14 cellular contexts compared by ENCODE assay signal in the genomic region with DNA sequence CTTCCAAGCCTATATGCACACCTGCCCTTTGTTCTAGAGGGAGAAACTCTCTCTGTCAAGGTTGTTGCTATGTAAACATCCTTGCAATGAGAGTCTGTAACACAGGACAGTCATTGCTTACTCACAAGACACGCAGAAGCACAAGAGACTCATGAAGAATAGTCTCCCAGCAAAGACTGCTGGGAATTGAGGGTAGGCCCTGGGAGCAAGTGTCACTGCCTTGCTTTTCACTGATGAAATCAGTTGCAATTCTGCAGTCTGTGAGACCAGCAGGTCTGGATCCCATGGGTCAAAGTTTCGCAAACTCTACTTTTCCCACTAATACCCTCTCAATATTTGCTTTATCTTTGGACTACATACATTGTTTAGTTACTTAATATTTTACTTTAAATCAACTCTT.
DNase-seq lines count a peak whose midpoint lies in the region; ATAC-seq and TF ChIP-seq lines count a peak whose summit lies in the region.
"Had no signal": no experiment of that assay in that cellular context is flagged by ENCODE, and none has a peak within 500 bp of the region (broad histone marks: within the 10 kb centered on the region; RNA-seq: fewer than 3 reads in every experiment).

No MANE protein-coding gene starts in this region.

- no peak for TF ChIP-seq CTCF in RWPE2 (IDR thresholded peaks at IDR 0.05; ENCODE audit: poor library complexity, severe bottlenecking)
- no peak for TF ChIP-seq CTCF in fibroblast of mammary gland (conservative IDR thresholded peaks at IDR 0.05; ENCODE audit: control insufficient read depth, insufficient read depth, low read depth, low read length)
- no peak for TF ChIP-seq CTCF in smooth muscle cell (IDR thresholded peaks at IDR 0.05; ENCODE audit: borderline replicate concordance, insufficient read depth, poor library complexity, severe bottlenecking)

- no peaks in the 10 kb centered on the region for H3K4me1 Mint-ChIP-seq in stimulated activated naive CD8-positive, alpha-beta T cell treated with anti-CD3 and anti-CD28 coated beads, Interleukin-15, amount 100 ng/mL, for 72 hours

- H3K27ac ChIP-seq in GM23248 (peak overlapping the region; percentile 97), RWPE2 (ENCODE audit: poor library complexity, severe bottlenecking) (no peak overlapping the region), smooth muscle cell (ENCODE audit: low read depth) (peak overlapping the region; percentile 89)
- H3K27ac ChIP-seq: lower lobe of right lung had no signal

- H3K9me2 ChIP-seq in GM23248 (ENCODE audit: insufficient read depth): no peaks in the 10 kb centered on the region

- H4K20me1 ChIP-seq in GM23248 (ENCODE audit: insufficient read depth): no peaks in the 10 kb centered on the region
- no peaks in the 10 kb centered on the region for H4K20me1 ChIP-seq in smooth muscle cell (ENCODE audit: low read depth)

- no peaks in the 10 kb centered on the region for H3K79me2 ChIP-seq in GM23248 (ENCODE audit: insufficient read depth)
- H3K79me2 ChIP-seq in smooth muscle cell (ENCODE audit: low read depth): no peaks in the 10 kb centered on the region

- no peaks in the 10 kb centered on the region for H3K27me3 ChIP-seq in GM23248 (replicated peaks; ENCODE audit: insufficient read depth)
- no peaks in the 10 kb centered on the region for H3K27me3 ChIP-seq in RWPE2 (ENCODE audit: insufficient read depth, poor library complexity, severe bottlenecking)
- H3K27me3 ChIP-seq in smooth muscle cell (ENCODE audit: low read depth): no peaks in the 10 kb centered on the region

- peaks cover 3% of the 10 kb centered on the region for H3K36me3 ChIP-seq in GM23248 (ENCODE audit: low read depth)
- no peaks in the 10 kb centered on the region; the same call in 1 of the 2 replicates for H3K36me3 ChIP-seq in RWPE2 (ENCODE audit: low read depth)
- H3K36me3 ChIP-seq in smooth muscle cell (ENCODE audit: low read depth): no peaks in the 10 kb centered on the region

- no peak overlapping the region for H3K27ac Mint-ChIP-seq in stimulated activated naive CD8-positive, alpha-beta T cell treated with anti-CD3 and anti-CD28 coated beads, Interleukin-15, amount 100 ng/mL, for 72 hours
- H3K27ac Mint-ChIP-seq: activated CD4-positive, alpha-beta T cell treated with anti-CD3 and anti-CD28 coated beads, Interleukin-2, amount 10 ng/mL, durations not matched to agents 24 days and 14 days; activated T-cell treated with anti-CD3 and anti-CD28 coated beads, Interleukin-2, amount 50 U/mL, for 72 hours had no signal

- H3K4me3 Mint-ChIP-seq in stimulated activated naive CD8-positive, alpha-beta T cell treated with anti-CD3 and anti-CD28 coated beads, Interleukin-15, amount 100 ng/mL, for 72 hours: no peak overlapping the region
- H3K4me3 Mint-ChIP-seq: activated CD4-positive, alpha-beta T cell treated with anti-CD3 and anti-CD28 coated beads, Interleukin-2, amount 10 ng/mL, durations not matched to agents 24 days and 14 days; activated T-cell treated with anti-CD3 and anti-CD28 coated beads, Interleukin-2, amount 50 U/mL, for 72 hours; neural crest cell had no signal

- no peaks in the 10 kb centered on the region for H3K27me3 Mint-ChIP-seq in stimulated activated naive CD8-positive, alpha-beta T cell treated with anti-CD3 and anti-CD28 coated beads, Interleukin-15, amount 100 ng/mL, for 72 hours
- H3K27me3 Mint-ChIP-seq: activated CD4-positive, alpha-beta T cell treated with anti-CD3 and anti-CD28 coated beads, Interleukin-2, amount 10 ng/mL, durations not matched to agents 24 days and 14 days had no signal

- H3K9ac ChIP-seq in GM23248: peak overlapping the region; percentile 78
- H3K9ac ChIP-seq in smooth muscle cell (ENCODE audit: low read depth): peak overlapping the region; percentile 72

- peak; percentile 93 for DNase-seq in GM23248
- DNase-seq in RWPE2 (ENCODE audit: low spot score): no peak
- peak; percentile 90 for DNase-seq in fibroblast of mammary gland (ENCODE audit: low read depth)
- DNase-seq in smooth muscle cell (lab: John Stamatoyannopoulos, UW; ENCODE audit: unreplicated experiment): no peak
- no peak for DNase-seq in stimulated activated naive CD8-positive, alpha-beta T cell treated with anti-CD3 and anti-CD28 coated beads, Interleukin-15, amount 100 ng/mL, for 72 hours
- no peak for DNase-seq in NCI-H1694 treated with DMSO at 0.1 percent for 48 hours (lab: John Stamatoyannopoulos, UW)
- DNase-seq: activated CD4-positive, alpha-beta T cell treated with anti-CD3 and anti-CD28 coated beads, Interleukin-2, amount 10 ng/mL, durations not matched to agents 24 days and 14 days; activated T-cell treated with anti-CD3 and anti-CD28 coated beads, Interleukin-2, amount 50 U/mL, for 72 hours; COR-L47; effector CD4-positive, alpha-beta T cell; Karpas-422; lower lobe of right lung had no signal

- H3K9me3 ChIP-seq in GM23248 (ENCODE audit: low read depth): no peaks in the 10 kb centered on the region
- H3K9me3 ChIP-seq in RWPE2 (ENCODE audit: severe bottlenecking): no peaks in the 10 kb centered on the region
- H3K9me3 ChIP-seq in smooth muscle cell (replicated peaks; ENCODE audit: low read depth): no peaks in the 10 kb centered on the region
- H3K9me3 ChIP-seq: lower lobe of right lung had no signal

- H3K4me1 ChIP-seq in GM23248 (ENCODE audit: insufficient read depth): peaks cover 14% of the 10 kb centered on the region
- peaks cover 10% of the 10 kb centered on the region for H3K4me1 ChIP-seq in RWPE2 (ENCODE audit: insufficient read depth, poor library complexity, severe bottlenecking)
- H3K4me1 ChIP-seq in smooth muscle cell (ENCODE audit: low read depth): peaks cover 7% of the 10 kb centered on the region
- H3K4me1 ChIP-seq: lower lobe of right lung had no signal

- H2AFZ ChIP-seq in GM23248 (no peak overlapping the region), smooth muscle cell (ENCODE audit: low read depth) (no peak overlapping the region)

- in situ Hi-C loops in GM23248 (cut with MboI): no loop called here

- ATAC-seq in RWPE2 (ENCODE audit: low read depth): peak; percentile 98
- ATAC-seq in GM21737 (IDR thresholded peaks at IDR 0.05; ENCODE audit: unreplicated experiment): no peak
- no peak for ATAC-seq in stimulated activated naive CD8-positive, alpha-beta T cell treated with anti-CD3 and anti-CD28 coated beads, Interleukin-15, amount 100 ng/mL, for 72 hours
- ATAC-seq: lower lobe of right lung had no signal

- H3F3A ChIP-seq in GM23248 (ENCODE audit: insufficient read depth): peaks cover 8% of the 10 kb centered on the region
- no peaks in the 10 kb centered on the region for H3F3A ChIP-seq in smooth muscle cell (ENCODE audit: low read depth)

- H3K9me3 Mint-ChIP-seq in stimulated activated naive CD8-positive, alpha-beta T cell treated with anti-CD3 and anti-CD28 coated beads, Interleukin-15, amount 100 ng/mL, for 72 hours: no peaks in the 10 kb centered on the region
- H3K9me3 Mint-ChIP-seq: activated T-cell treated with anti-CD3 and anti-CD28 coated beads, Interleukin-2, amount 50 U/mL, for 72 hours; neural crest cell had no signal

- H3K4me3 ChIP-seq in GM23248 (no peak overlapping the region), RWPE2 (ENCODE audit: severe bottlenecking) (no peak overlapping the region), fibroblast of mammary gland (ENCODE audit: control insufficient read depth, low read depth, low read length) (no peak overlapping the region), smooth muscle cell (no peak overlapping the region)
- H3K4me3 ChIP-seq: lower lobe of right lung had no signal

- H3K4me2 ChIP-seq in GM23248 (ENCODE audit: unreplicated experiment): peak overlapping the region; percentile 34
- peak overlapping the region; percentile 22 for H3K4me2 ChIP-seq in smooth muscle cell

- 65 to 72% methylated on average over 2 of the region's 2 CpGs for WGBS in GM23248 (ENCODE audit: low coverage in 1 of 2, low lambda C conversion rate in 2 of 2, missing lambda C conversion rate in 2 of 2), 2 experiments
- WGBS in smooth muscle cell (ENCODE audit: low lambda C conversion rate): 53% methylated on average over 2 of the region's 2 CpGs

Comparison
In these comparisons a context has a peak if more than half of its experiments do, and no peak if none do; other contexts are left out.
1. DNase-seq: peak in GM23248 (single experiment) and fibroblast of mammary gland (single experiment); none in RWPE2 (single experiment), smooth muscle cell (single experiment), stimulated activated naive CD8-positive, alpha-beta T cell treated with anti-CD3 and anti-CD28 coated beads, Interleukin-15, amount 100 ng/mL, for 72 hours (0 of 2) and NCI-H1694 treated with DMSO at 0.1 percent for 48 hours (single experiment).